In the genomic region with DNA sequence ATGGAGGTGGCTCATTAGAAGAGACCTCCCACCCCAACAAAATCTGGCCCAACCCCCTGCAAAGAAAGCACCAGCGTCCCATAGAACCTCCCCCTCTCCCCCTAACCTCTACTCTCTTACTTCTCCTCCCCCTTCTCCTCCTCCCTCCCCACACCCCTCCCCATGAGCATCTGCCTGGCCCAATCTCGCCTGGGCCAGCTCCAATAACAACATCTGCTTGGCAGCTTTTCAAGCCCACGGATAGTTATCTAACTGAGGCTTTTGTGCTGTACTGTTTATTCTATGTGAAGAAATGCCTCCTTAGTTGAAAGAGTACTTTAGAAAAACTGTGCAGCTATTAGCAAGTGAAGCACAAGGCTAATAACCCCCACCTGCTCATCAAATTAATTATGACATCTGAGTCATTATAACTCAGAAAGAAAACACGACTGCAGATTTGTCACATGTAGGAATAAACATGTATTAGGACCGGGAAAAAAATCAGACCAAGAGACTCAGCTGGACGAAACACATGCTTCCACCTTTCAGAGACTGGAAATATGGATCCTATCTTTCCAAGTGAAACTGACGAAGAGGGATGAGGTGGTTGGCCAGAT, we compare ENCODE assay signal across 10 cellular contexts. TPM values are rescaled to one million over a fixed set of nuclear protein-coding genes. Genes with fewer than 3 reads are reported as not detected.
DNase-seq lines count a peak whose midpoint lies in the region; ATAC-seq and TF ChIP-seq lines count a peak whose summit lies in the region.
"Had no signal": no experiment of that assay in that cellular context is flagged by ENCODE, and none has a peak within 500 bp of the region (broad histone marks: within the 10 kb centered on the region; RNA-seq: fewer than 3 reads in every experiment).

No MANE protein-coding gene starts in this region.

- ATAC-seq in WTC11 (peak; percentile 44), HG03159 (IDR thresholded peaks at IDR 0.05; ENCODE audit: unreplicated experiment) (no peak)
- ATAC-seq: HCT116 had no signal

- H3K9me3 ChIP-seq in suprapubic skin, result no peaks in the 10 kb centered on the region

- DNase-seq in NCI-H146 (lab: John Stamatoyannopoulos, UW) (peak; percentile 92), WTC11 (ENCODE audit: low spot score) (peak; percentile 16), inferior parietal cortex (ENCODE audit: extremely low spot score) (peak; percentile 63), suprapubic skin (ENCODE audit: low spot score in 2 of 2) (peak in 1 of 2 donors; percentile 70), RKO (ENCODE audit: low spot score) (no peak), CD1c-positive myeloid dendritic cell (ENCODE audit: extremely low spot score) (no peak)
- DNase-seq in activated CD4-positive, CD25-positive, alpha-beta regulatory T cell (lab: John Stamatoyannopoulos, UW), result no peak

- H3K4me1 ChIP-seq in suprapubic skin, result peaks cover 56% of the 10 kb centered on the region

- TF ChIP-seq EP300 in suprapubic skin (IDR thresholded peaks at IDR 0.05), result no peak

- no peak for TF ChIP-seq POLR2A in suprapubic skin (IDR thresholded peaks at IDR 0.05)

- no peaks in the 10 kb centered on the region for H3K27me3 ChIP-seq in suprapubic skin

- H3K27ac Mint-ChIP-seq in WTC11, result peak overlapping the region; percentile 61
- H3K27ac Mint-ChIP-seq: activated naive CD4-positive, alpha-beta T cell treated with anti-CD3 and anti-CD28 coated beads, Interleukin-2, amount 50 U/mL, for 24 hours had no signal

- POLR2A ChIA-PET in WTC11 (lab: Charles Lee), result interaction anchor here (0.6 kb wide), 2 partner anchors 318 to 323 kb away, joined by 3 to 4 read pairs; no protein-coding TSS in a partner anchor

- peak overlapping the region; percentile 9 for H3K27ac ChIP-seq in suprapubic skin

- CTCF ChIA-PET in WTC11 (lab: Charles Lee), result interaction anchor here (1.0 kb wide), 1 partner anchor 81 kb away, joined by 3 read pairs; no protein-coding TSS in a partner anchor

- H3K36me3 Mint-ChIP-seq in WTC11, result peaks cover 5% of the 10 kb centered on the region
- H3K36me3 Mint-ChIP-seq: activated naive CD4-positive, alpha-beta T cell treated with anti-CD3 and anti-CD28 coated beads, Interleukin-2, amount 50 U/mL, for 24 hours had no signal

- H3K9me3 Mint-ChIP-seq in WTC11, result peaks cover 5% of the 10 kb centered on the region; the same call in 1 of the 2 replicates

- H3K36me3 ChIP-seq in suprapubic skin, result no peaks in the 10 kb centered on the region

- no peak for TF ChIP-seq CTCF in WTC11 (IDR thresholded peaks at IDR 0.05)
- no peak for TF ChIP-seq CTCF in suprapubic skin (IDR thresholded peaks at IDR 0.05)

- 11% methylated on average over 7 of the region's 7 CpGs for WGBS in suprapubic skin

- H3K4me3 ChIP-seq in suprapubic skin, result no peak overlapping the region

- H3K4me1 Mint-ChIP-seq in WTC11, result peaks cover 54% of the 10 kb centered on the region
- H3K4me1 Mint-ChIP-seq: activated naive CD4-positive, alpha-beta T cell treated with anti-CD3 and anti-CD28 coated beads, Interleukin-2, amount 50 U/mL, for 24 hours had no signal

- H3K27me3 Mint-ChIP-seq in WTC11 (ENCODE audit: low read depth), result no peaks in the 10 kb centered on the region

- H3K4me3 Mint-ChIP-seq in WTC11, result peak overlapping the region; percentile 2
- H3K4me3 Mint-ChIP-seq: activated naive CD4-positive, alpha-beta T cell treated with anti-CD3 and anti-CD28 coated beads, Interleukin-2, amount 50 U/mL, for 24 hours had no signal

TF ChIP-seq in WTC11, 78 proteins besides CTCF, POLR2A, EP300 and RAD21:
- no peak for TF ChIP-seq ZNF281 (CRISPR knock-in tag; IDR thresholded peaks at IDR 0.05)
- TF ChIP-seq, protein P1, sequence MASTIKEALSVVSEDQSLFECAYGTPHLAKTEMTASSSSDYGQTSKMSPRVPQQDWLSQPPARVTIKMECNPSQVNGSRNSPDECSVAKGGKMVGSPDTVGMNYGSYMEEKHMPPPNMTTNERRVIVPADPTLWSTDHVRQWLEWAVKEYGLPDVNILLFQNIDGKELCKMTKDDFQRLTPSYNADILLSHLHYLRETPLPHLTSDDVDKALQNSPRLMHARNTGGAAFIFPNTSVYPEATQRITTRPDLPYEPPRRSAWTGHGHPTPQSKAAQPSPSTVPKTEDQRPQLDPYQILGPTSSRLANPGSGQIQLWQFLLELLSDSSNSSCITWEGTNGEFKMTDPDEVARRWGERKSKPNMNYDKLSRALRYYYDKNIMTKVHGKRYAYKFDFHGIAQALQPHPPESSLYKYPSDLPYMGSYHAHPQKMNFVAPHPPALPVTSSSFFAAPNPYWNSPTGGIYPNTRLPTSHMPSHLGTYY (CRISPR knock-in tag; IDR thresholded peaks at IDR 0.05), result no peak
- TF ChIP-seq, protein P2, sequence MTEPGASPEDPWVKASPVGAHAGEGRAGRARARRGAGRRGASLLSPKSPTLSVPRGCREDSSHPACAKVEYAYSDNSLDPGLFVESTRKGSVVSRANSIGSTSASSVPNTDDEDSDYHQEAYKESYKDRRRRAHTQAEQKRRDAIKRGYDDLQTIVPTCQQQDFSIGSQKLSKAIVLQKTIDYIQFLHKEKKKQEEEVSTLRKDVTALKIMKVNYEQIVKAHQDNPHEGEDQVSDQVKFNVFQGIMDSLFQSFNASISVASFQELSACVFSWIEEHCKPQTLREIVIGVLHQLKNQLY (CRISPR knock-in tag; IDR thresholded peaks at IDR 0.05), result no peak

RNA-seq across cellular contexts. Expression of gene NFIB, which starts 42.8 kb away (rescaled TPM):
- total RNA-seq in WTC11 (2021) (7.1 to 12.5 TPM (median 7.4 TPM) in 3 replicates), suprapubic skin (100 to 1,000 TPM in 2 of 4 donors, 10 to 100 TPM in 2; 90.4 to 204 (median 112) TPM)

Comparison
In these comparisons a context has a peak if more than half of its experiments do, and no peak if none do; other contexts are left out.
1. DNase-seq: peak in NCI-H146 (single experiment), WTC11 (single experiment) and inferior parietal cortex (single experiment); none in RKO (single experiment), activated CD4-positive, CD25-positive, alpha-beta regulatory T cell (0 of 4) and CD1c-positive myeloid dendritic cell (single experiment).